Comparison of ENCODE assay signal across 8 cellular contexts in the genomic region with DNA sequence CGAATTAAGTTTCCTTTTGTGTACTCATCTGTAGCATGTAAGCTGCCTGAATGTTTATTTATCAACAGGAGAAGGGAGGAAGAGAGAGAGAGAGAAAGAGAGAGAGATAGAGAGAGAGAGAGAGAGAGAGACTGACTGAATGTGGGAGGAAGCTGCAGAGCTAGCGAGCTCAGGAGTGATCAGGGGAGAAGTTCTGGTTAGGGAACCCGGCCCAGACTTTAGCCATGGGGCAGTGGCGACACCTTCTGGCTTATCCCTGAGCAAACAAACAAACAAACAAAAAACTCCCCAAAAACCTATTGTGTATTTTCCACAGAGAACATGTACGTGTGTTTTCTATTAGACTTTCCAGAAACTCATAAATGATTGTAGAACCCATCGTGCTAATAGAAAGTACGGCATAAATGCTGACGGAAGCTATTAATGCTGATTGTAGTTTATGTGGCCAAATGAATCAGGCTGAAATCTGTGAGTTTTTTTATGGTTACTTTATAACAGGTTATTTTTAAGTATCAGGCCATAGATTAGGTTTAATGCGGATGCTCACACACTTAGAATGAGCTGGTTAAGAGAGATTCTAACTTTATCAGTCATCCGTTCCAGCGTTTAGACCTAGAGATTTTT.
A peak's percentile ranks its signal among the peaks of the same experiment; 100 is the strongest.
DNase-seq lines count a peak whose midpoint lies in the region; ATAC-seq and TF ChIP-seq lines count a peak whose summit lies in the region.

No MANE protein-coding gene starts in this region.

- no peaks in the 10 kb centered on the region for H3K9me2 ChIP-seq in OCI-LY7 (ENCODE audit: insufficient read depth, low read length)

- H3K27me3 Mint-ChIP-seq in HFFc6 (ENCODE audit: insufficient read depth) (peaks cover 13% of the 10 kb centered on the region), osteocyte (ENCODE audit: unreplicated experiment) (peaks cover 7% of the 10 kb centered on the region)

- no peaks in the 10 kb centered on the region for H3K27me3 ChIP-seq in thyroid gland

- no peaks in the 10 kb centered on the region for H3K36me3 ChIP-seq in OCI-LY7 (ENCODE audit: insufficient read depth, low read length)
- no peaks in the 10 kb centered on the region for H3K36me3 ChIP-seq in thyroid gland

- H4K20me1 ChIP-seq in OCI-LY7 (ENCODE audit: insufficient read depth, low read length), result no peaks in the 10 kb centered on the region

- H3K4me1 ChIP-seq in OCI-LY7 (ENCODE audit: insufficient read depth, low read length, poor library complexity, severe bottlenecking) (no peaks in the 10 kb centered on the region), thyroid gland (peaks cover 0 to 7% of the 10 kb centered on the region in 2 donors)

- no peaks in the 10 kb centered on the region for H3K79me2 ChIP-seq in OCI-LY7 (ENCODE audit: insufficient read depth, low read depth, low read length)

- TF ChIP-seq CTCF in HFFc6 (IDR thresholded peaks at IDR 0.05) (peak; percentile 87), OCI-LY7 (conservative IDR thresholded peaks at IDR 0.05; ENCODE audit: low read length) (peak; percentile 81), osteocyte (IDR thresholded peaks at IDR 0.05) (peak; percentile 82), thyroid gland (IDR thresholded peaks at IDR 0.05) (peak in 5 of 6 experiments; percentile 29 to 70 (median 66))

- H3K4me3 ChIP-seq in OCI-LY7 (ENCODE audit: low read depth, low read length, poor library complexity, severe bottlenecking) (no peak overlapping the region), thyroid gland (replicated peaks in 1 of 3) (no peak overlapping the region)

- H3K9me3 Mint-ChIP-seq in HFFc6 (no peaks in the 10 kb centered on the region), osteocyte (ENCODE audit: unreplicated experiment) (no peaks in the 10 kb centered on the region)

- intact Hi-C loops in OCI-LY7 (cut with micrococcal nuclease; ENCODE audit: unreplicated experiment) (loop anchor here (1.0 to 10.0 kb wide), 5 partner anchors 208 to 1331 kb away; no protein-coding TSS in a partner anchor), thyroid gland (cut with DNase I) (loop anchor here (10.0 kb wide), 1 partner anchor 1268 kb away; no protein-coding TSS in a partner anchor)

- H2AFZ ChIP-seq in OCI-LY7 (ENCODE audit: low read length), result no peak overlapping the region

- no peak for TF ChIP-seq POLR2A in thyroid gland (IDR thresholded peaks at IDR 0.05)

- H3K36me3 Mint-ChIP-seq in HFFc6 (ENCODE audit: low read depth) (no peaks in the 10 kb centered on the region), osteocyte (ENCODE audit: unreplicated experiment) (no peaks in the 10 kb centered on the region)

- ATAC-seq in HG02678 (IDR thresholded peaks at IDR 0.05; ENCODE audit: unreplicated experiment), result no peak

- CTCF ChIA-PET in OCI-LY7 (lab: Charles Lee; ENCODE audit: unreplicated experiment), result no interaction called here

- H3K4me3 Mint-ChIP-seq in HFFc6 (peak overlapping the region; percentile 15; the same call in 1 of the 2 replicates), osteocyte (ENCODE audit: unreplicated experiment) (no peak overlapping the region)

- WGBS in thyroid gland, 2 donors, result 32 to 37% methylated on average over 11 of the region's 11 CpGs

- no peak overlapping the region for H3K4me2 ChIP-seq in OCI-LY7 (ENCODE audit: low read length)

- DNase-seq in DMS153 treated with DMSO at 0.1 percent for 48 hours (lab: John Stamatoyannopoulos, UW; ENCODE audit: unreplicated experiment) (peak; percentile 33), HFFc6 (peak; percentile 64), OCI-LY7 (ENCODE audit: low spot score) (peak; percentile 39), foreskin melanocyte (peak; percentile 53), osteocyte (ENCODE audit: extremely low spot score, unreplicated experiment) (peak; percentile 87), thyroid gland (peak; percentile 64 to 67)
- DNase-seq in activated T-helper 9 cell treated with anti-CD3 and anti-CD28 coated beads, Interleukin-2, amount 50 U/mL, for 16 hours (ENCODE audit: low read depth), result peak; percentile 36

- POLR2A ChIA-PET in OCI-LY7 (lab: Charles Lee), result interaction anchor here (0.6 kb wide), 1 partner anchor 274 kb away, joined by 3 read pairs; no protein-coding TSS in a partner anchor

- H3K4me1 Mint-ChIP-seq in HFFc6 (ENCODE audit: low read depth), result peaks cover 42% of the 10 kb centered on the region
- H3K4me1 Mint-ChIP-seq in osteocyte (ENCODE audit: unreplicated experiment), result peaks cover 29% of the 10 kb centered on the region

- H3K9me3 ChIP-seq in OCI-LY7 (ENCODE audit: low read length) (no peaks in the 10 kb centered on the region), thyroid gland (no peaks in the 10 kb centered on the region)

- no peak overlapping the region for H3K27ac Mint-ChIP-seq in HFFc6
- no peak overlapping the region for H3K27ac Mint-ChIP-seq in osteocyte (ENCODE audit: unreplicated experiment)

- no TSS peak for BruUV-seq in OCI-LY7 (replicated peaks; lab: Mats Ljungman, UMichigan)

- H3K27ac ChIP-seq in OCI-LY7 (ENCODE audit: low read depth, low read length, poor library complexity, severe bottlenecking), result no peak overlapping the region
- H3K27ac ChIP-seq in thyroid gland, result peak overlapping the region in 1 of 3 donors; percentile 7

Comparison
In these comparisons a context has a peak if more than half of its experiments do, and no peak if none do; other contexts are left out.
1. DNase-seq: peak in every context shown above with its lines; median percentile 87 in osteocyte; 66 in thyroid gland; 64 in HFFc6; 53 in foreskin melanocyte; 39 in OCI-LY7; 36 in activated T-helper 9 cell treated with anti-CD3 and anti-CD28 coated beads, Interleukin-2, amount 50 U/mL, for 16 hours; 33 in DMS153 treated with DMSO at 0.1 percent for 48 hours.